Comparison of ENCODE assay signal across 8 cellular contexts in the genomic region with DNA sequence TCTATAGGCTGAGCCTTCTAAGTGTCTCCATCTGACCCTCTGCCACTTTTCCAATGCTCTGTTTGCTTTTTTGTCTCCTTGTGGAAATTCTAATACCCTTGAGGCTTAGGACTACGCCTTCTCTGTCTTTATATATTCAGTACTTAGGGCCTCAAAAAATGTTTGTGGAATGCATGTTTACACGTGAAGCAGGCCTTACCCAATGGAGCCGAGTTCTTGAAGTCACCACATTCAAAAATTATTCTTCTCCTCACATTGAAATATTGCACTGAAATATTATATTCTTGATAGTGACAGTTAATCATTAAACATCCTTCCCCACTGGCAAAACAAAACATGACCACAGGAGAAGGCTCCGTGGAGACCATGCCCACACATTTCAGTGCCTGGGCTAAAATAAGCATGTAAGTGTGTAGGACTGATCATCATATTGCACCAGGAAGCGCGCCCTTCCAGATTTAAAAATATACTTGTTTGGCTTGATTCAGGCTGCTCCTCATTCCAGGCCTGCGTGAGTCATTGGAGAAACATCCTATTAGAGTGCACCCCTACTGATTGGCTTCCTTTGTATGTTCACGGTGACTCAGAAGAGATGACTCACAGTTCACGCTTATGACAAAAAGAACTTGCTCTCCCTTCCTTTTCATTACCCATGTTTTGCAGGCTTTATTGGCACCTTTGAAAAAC.
DNase-seq lines count a peak whose midpoint lies in the region; ATAC-seq and TF ChIP-seq lines count a peak whose summit lies in the region.

No MANE protein-coding gene starts in this region.

- TF ChIP-seq CTCF in chondrocyte (IDR thresholded peaks at IDR 0.05), result no peak

- peaks cover 35% of the 10 kb centered on the region for H3K4me1 Mint-ChIP-seq in T-helper 1 cell treated with Interleukin-12 subunit alpha and Interleukin-12 subunit beta and Interleukin-4 antibody, amounts not matched to agents 30 μg/mL and 1 μg/mL, for 36 hours (ENCODE audit: low read depth)
- peaks cover 45% of the 10 kb centered on the region for H3K4me1 Mint-ChIP-seq in chondrocyte (ENCODE audit: low read depth)

- no peaks in the 10 kb centered on the region for H3K27me3 ChIP-seq in layer of hippocampus (ENCODE audit: control insufficient read depth, insufficient read depth, low read length)

- peak; percentile 96 for DNase-seq in AG20443 (ENCODE audit: low spot score)
- DNase-seq in HuH-7 (ENCODE audit: low spot score), result peak; percentile 39
- no peak for DNase-seq in chondrocyte (ENCODE audit: low spot score)
- DNase-seq in stimulated activated CD4-positive, alpha-beta T cell treated with anti-CD3 and anti-CD28 coated beads, Interleukin-2, amount 100 ng/mL, for 48 hours, result peak; percentile 27 to 40

- H3K4me3 Mint-ChIP-seq in T-helper 1 cell treated with Interleukin-12 subunit alpha and Interleukin-12 subunit beta and Interleukin-4 antibody, amounts not matched to agents 30 μg/mL and 1 μg/mL, for 36 hours, result no peak overlapping the region
- H3K4me3 Mint-ChIP-seq in chondrocyte (ENCODE audit: unreplicated experiment), result no peak overlapping the region

- peaks cover 17% of the 10 kb centered on the region for H3K36me3 Mint-ChIP-seq in T-helper 1 cell treated with Interleukin-12 subunit alpha and Interleukin-12 subunit beta and Interleukin-4 antibody, amounts not matched to agents 30 μg/mL and 1 μg/mL, for 36 hours (ENCODE audit: low read depth)
- no peaks in the 10 kb centered on the region for H3K36me3 Mint-ChIP-seq in chondrocyte (ENCODE audit: low read depth)

- H3K27ac Mint-ChIP-seq in T-helper 1 cell treated with Interleukin-12 subunit alpha and Interleukin-12 subunit beta and Interleukin-4 antibody, amounts not matched to agents 30 μg/mL and 1 μg/mL, for 36 hours, result peak overlapping the region; percentile 63
- peak overlapping the region; percentile 86 for H3K27ac Mint-ChIP-seq in chondrocyte (ENCODE audit: unreplicated experiment)

- peak overlapping the region; percentile 25 for H3K27ac ChIP-seq in layer of hippocampus (ENCODE audit: low read depth, low read length)

- H3K9me3 Mint-ChIP-seq in T-helper 1 cell treated with Interleukin-12 subunit alpha and Interleukin-12 subunit beta and Interleukin-4 antibody, amounts not matched to agents 30 μg/mL and 1 μg/mL, for 36 hours, result no peaks in the 10 kb centered on the region
- H3K9me3 Mint-ChIP-seq in chondrocyte (ENCODE audit: low read depth), result peaks cover 4% of the 10 kb centered on the region

- no peaks in the 10 kb centered on the region for H3K27me3 Mint-ChIP-seq in T-helper 1 cell treated with Interleukin-12 subunit alpha and Interleukin-12 subunit beta and Interleukin-4 antibody, amounts not matched to agents 30 μg/mL and 1 μg/mL, for 36 hours (ENCODE audit: low read depth)
- peaks cover 3% of the 10 kb centered on the region for H3K27me3 Mint-ChIP-seq in chondrocyte (ENCODE audit: low read depth)

- no peak for ATAC-seq in GM21360 (IDR thresholded peaks at IDR 0.05; ENCODE audit: unreplicated experiment)
- ATAC-seq in GM18498 (IDR thresholded peaks at IDR 0.05; ENCODE audit: unreplicated experiment), result no peak
